14 cellular contexts compared by ENCODE assay signal in genomic region chr12:49868449-49868848, GRCh38. TPM values are rescaled to one million over a fixed set of nuclear protein-coding genes. Genes with fewer than 3 reads are reported as not detected.
DNase-seq lines count a peak whose midpoint lies in the region; ATAC-seq and TF ChIP-seq lines count a peak whose summit lies in the region.
"Had no signal": no experiment of that assay in that cellular context is flagged by ENCODE, and none has a peak within 500 bp of the region (broad histone marks: within the 10 kb centered on the region; RNA-seq: fewer than 3 reads in every experiment).

No MANE protein-coding gene starts in this region.

- TF ChIP-seq CTCF in Peyer's patch (IDR thresholded peaks at IDR 0.05) (no peak), coronary artery (IDR thresholded peaks at IDR 0.05) (no peak), lung (IDR thresholded peaks at IDR 0.05; ENCODE audit: control extremely low read depth, extremely low read depth) (no peak), thyroid gland (IDR thresholded peaks at IDR 0.05) (no peak), tibial artery (IDR thresholded peaks at IDR 0.05) (no peak), prostate gland (IDR thresholded peaks at IDR 0.05) (no peak)

- H3K4me3 ChIP-seq in Peyer's patch = no peak overlapping the region
- H3K4me3 ChIP-seq in coronary artery = no peak overlapping the region
- H3K4me3 ChIP-seq in lung = no peak overlapping the region
- no peak overlapping the region for H3K4me3 ChIP-seq in thyroid gland (replicated peaks in 1 of 3)
- H3K4me3 ChIP-seq in tibial artery = no peak overlapping the region
- no peak overlapping the region for H3K4me3 ChIP-seq in prostate gland
- H3K4me3 ChIP-seq: GM12878 had no signal

- H3K36me3 ChIP-seq in Peyer's patch = no peaks in the 10 kb centered on the region
- H3K36me3 ChIP-seq in lung (ENCODE audit: control insufficient read depth in 2 of 2, insufficient read depth in 2 of 2, low read length in 2 of 2) = no peaks in the 10 kb centered on the region
- no peaks in the 10 kb centered on the region for H3K36me3 ChIP-seq in thyroid gland
- no peaks in the 10 kb centered on the region for H3K36me3 ChIP-seq in tibial artery
- no peaks in the 10 kb centered on the region for H3K36me3 ChIP-seq in prostate gland
- H3K36me3 ChIP-seq: brain microvascular endothelial cell had no signal

- H3K4me1 ChIP-seq in Peyer's patch (peaks cover 0 to 11% (median 0%) of the 10 kb centered on the region in 4 donors), lung (ENCODE audit: control insufficient read depth in 2 of 2, insufficient read depth in 2 of 2, low read length in 2 of 2) (peaks cover 3 to 7% of the 10 kb centered on the region in 2 donors), thyroid gland (peaks cover 28 to 56% of the 10 kb centered on the region in 2 donors), tibial artery (peaks cover 0 to 18% (median 7%) of the 10 kb centered on the region in 4 donors), prostate gland (replicated peaks) (peaks cover 8% of the 10 kb centered on the region)

- TF ChIP-seq POLR2A in Peyer's patch (IDR thresholded peaks at IDR 0.05) = no peak
- no peak for TF ChIP-seq POLR2A in thyroid gland (IDR thresholded peaks at IDR 0.05)
- no peak for TF ChIP-seq POLR2A in prostate gland (IDR thresholded peaks at IDR 0.05)

- H3K27ac ChIP-seq in Peyer's patch (peak overlapping the region; percentile 12 to 46 (median 32)), coronary artery (peak overlapping the region in 1 of 2 donors; percentile 79), lung (ENCODE audit: low read depth in 1 of 2, low read length in 1 of 2) (peak overlapping the region; percentile 2 to 26), thyroid gland (peak overlapping the region; percentile 10 to 84 (median 51)), tibial artery (no peak overlapping the region), prostate gland (peak overlapping the region in 1 of 2 donors; percentile 22)

- WGBS in lung, 2 donors = 89 to 93% methylated on average over 13 to 16 of the region's 16 CpGs
- WGBS in thyroid gland, 2 donors = 81 to 88% methylated on average over 15 to 16 of the region's 16 CpGs
- 69% methylated on average over 16 of the region's 16 CpGs for WGBS in prostate gland

- DNase-seq in Peyer's patch (no peak), coronary artery (ENCODE audit: low spot score) (peak; percentile 73), lung (ENCODE audit: low spot score) (no peak), thyroid gland (peak in 1 of 2 donors; percentile 12), tibial artery (no peak), prostate gland (ENCODE audit: low spot score) (no peak), NK-92 (lab: John Stamatoyannopoulos, UW; ENCODE audit: unreplicated experiment) (no peak)
- DNase-seq: activated CD4-positive, alpha-beta T cell treated with anti-CD3 and anti-CD28 coated beads, Interleukin-2, amount 10 ng/mL, durations not matched to agents 7 days and 5 days; NCI-H1417 treated with DMSO at 0.1 percent for 48 hours; stimulated activated CD8-positive, alpha-beta memory T cell treated with anti-CD3 and anti-CD28 coated beads, Interleukin-4, amount 100 ng/mL, for 48 hours had no signal

- intact Hi-C loops in thyroid gland (cut with DNase I) = loop anchor here (5.0 to 10.0 kb wide), 2 partner anchors 99 to 186 kb away; partner anchors contain the start of gene ASIC1
- intact Hi-C loops in tibial artery (cut with DNase I; ENCODE audit: low total_unique reads) = loop anchor here (5.0 to 10.0 kb wide), 3 partner anchors 76 to 184 kb away; no protein-coding TSS in a partner anchor
- intact Hi-C loops in prostate gland (cut with DNase I) = loop anchor here (5.0 kb wide), 2 partner anchors 99 to 194 kb away; no protein-coding TSS in a partner anchor

- no peaks in the 10 kb centered on the region for H3K27me3 ChIP-seq in Peyer's patch
- H3K27me3 ChIP-seq in lung (ENCODE audit: control insufficient read depth, insufficient read depth) = no peaks in the 10 kb centered on the region
- H3K27me3 ChIP-seq in thyroid gland = no peaks in the 10 kb centered on the region
- peaks cover 0 to 21% of the 10 kb centered on the region in 2 donors for H3K27me3 ChIP-seq in tibial artery
- no peaks in the 10 kb centered on the region for H3K27me3 ChIP-seq in prostate gland (replicated peaks; ENCODE audit: insufficient read depth)

- no peaks in the 10 kb centered on the region for H3K9me3 ChIP-seq in Peyer's patch
- no peaks in the 10 kb centered on the region for H3K9me3 ChIP-seq in lung (ENCODE audit: control insufficient read depth in 2 of 2, insufficient read depth in 1 of 2, low read length in 1 of 2)
- no peaks in the 10 kb centered on the region for H3K9me3 ChIP-seq in thyroid gland
- H3K9me3 ChIP-seq in tibial artery = no peaks in the 10 kb centered on the region
- no peaks in the 10 kb centered on the region for H3K9me3 ChIP-seq in prostate gland

- no peak for ATAC-seq in lung (ENCODE audit: insufficient read depth, low FRiP score)
- ATAC-seq: GM12878 had no signal

RNA-seq across cellular contexts. Expression of gene BCDIN3D, which starts 25.5 kb away (rescaled TPM):
- 1 to 10 TPM; 2.3 to 5.2 (median 3.1) TPM for total RNA-seq in Peyer's patch
- 1 to 10 TPM; 2.6 to 4.4 TPM for total RNA-seq in lung
- polyA plus RNA-seq in lung = 1 to 10 TPM; 2.6 to 3.4 TPM
- total RNA-seq in thyroid gland = 1 to 10 TPM; 3.9 to 6.1 (median 4.1) TPM
- 1 to 10 TPM; 3.0 to 8.0 TPM for total RNA-seq in prostate gland

RNA-seq across cellular contexts. Expression of gene FAIM2, which starts 35.3 kb away (rescaled TPM):
- 1 to 10 TPM in 3 of 4 donors, under 1 TPM in 1; 0.83 to 4.7 (median 2.9) TPM for total RNA-seq in Peyer's patch
- 1 to 10 TPM in 1 of 2 donors, under 1 TPM in 1; 0.57 to 1.4 TPM for total RNA-seq in lung
- polyA plus RNA-seq in lung = under 1 TPM; 0.46 to 0.53 TPM
- 1 to 10 TPM in 1 of 4 donors, under 1 TPM in 2, not detected in 1; 0.13 to 3.0 (median 0.33) TPM for total RNA-seq in thyroid gland
- 10 to 100 TPM in 1 of 2 donors, 1 to 10 TPM in 1; 2.8 to 12.0 TPM for total RNA-seq in prostate gland
- total RNA-seq: endothelial cell of umbilical vein, GM12878, lung microvascular endothelial cell had no signal
- polyA plus RNA-seq: GM12878 had no signal

RNA-seq across cellular contexts. Expression of gene NCKAP5L, which starts 40.2 kb away (rescaled TPM):
- 10 to 100 TPM in 1 of 4 donors, 1 to 10 TPM in 3; 3.3 to 16.5 (median 7.5) TPM for total RNA-seq in Peyer's patch
- total RNA-seq in lung = 10 to 100 TPM; 20.9 to 30.8 TPM
- 10 to 100 TPM; 15.7 to 19.2 TPM for polyA plus RNA-seq in lung
- total RNA-seq in thyroid gland = 10 to 100 TPM; 14.1 to 33.7 (median 16.3) TPM
- total RNA-seq in prostate gland = 10 to 100 TPM; 17.3 to 63.1 TPM

Comparison
In these comparisons a context has a peak if more than half of its experiments do, and no peak if none do; other contexts are left out.
1. H3K27ac ChIP-seq: peak in Peyer's patch (4 of 4), lung (2 of 2) and thyroid gland (3 of 3); none in tibial artery (0 of 2).